Comparison of ENCODE assay signal across 9 cellular contexts in the genomic region with DNA sequence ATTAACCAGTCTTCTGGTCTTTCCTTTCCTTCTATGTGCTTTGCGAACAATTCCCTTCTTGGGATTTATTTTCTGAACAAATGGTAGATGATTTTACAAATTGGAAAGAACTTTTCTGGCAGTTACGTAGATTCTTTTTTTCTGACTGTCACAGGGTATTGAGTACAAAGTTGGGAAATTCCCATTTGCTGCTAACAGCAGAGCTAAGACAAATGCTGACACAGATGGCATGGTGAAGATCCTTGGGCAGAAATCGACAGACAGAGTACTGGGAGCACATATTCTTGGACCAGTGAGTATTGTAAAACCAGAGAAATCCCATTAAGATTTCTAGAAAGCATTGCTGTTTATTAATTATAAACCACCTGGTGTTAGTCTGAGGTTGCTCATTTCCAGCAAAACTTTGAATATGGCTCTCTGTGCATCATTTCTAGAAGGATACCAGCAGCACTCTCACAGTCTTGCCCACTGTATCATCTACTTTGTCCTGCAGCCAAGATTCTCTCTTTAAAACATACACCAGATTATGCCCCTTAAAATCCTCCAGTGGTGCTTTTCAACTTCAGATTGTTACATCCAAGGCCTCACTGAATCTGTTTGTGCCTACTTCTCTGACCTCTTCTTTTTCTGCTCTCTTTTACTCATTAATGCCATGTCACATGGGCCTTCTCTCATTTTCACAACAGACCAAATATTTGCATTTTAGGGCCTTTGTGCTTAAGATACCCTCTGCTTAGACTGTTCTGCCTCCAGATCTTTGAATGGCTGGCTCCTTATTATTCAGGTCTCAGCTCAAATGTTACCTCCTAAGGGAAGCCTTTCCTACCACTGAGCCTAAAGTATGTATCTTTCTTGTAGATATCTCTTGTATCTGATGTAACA. TPM values are rescaled to one million over a fixed set of nuclear protein-coding genes. Genes with fewer than 3 reads are reported as not detected.
DNase-seq lines count a peak whose midpoint lies in the region; ATAC-seq lines count a peak whose summit lies in the region.
"Had no signal": no experiment of that assay in that cellular context is flagged by ENCODE, and none has a peak within 500 bp of the region (broad histone marks: within the 10 kb centered on the region; RNA-seq: fewer than 3 reads in every experiment).

No MANE protein-coding gene starts in this region.

- H3K36me3 Mint-ChIP-seq in T-helper 17 cell (ENCODE audit: low read depth) = peaks cover 10% of the 10 kb centered on the region

- DNase-seq in T-helper 17 cell (no peak), kidney glomerular epithelial cell (lab: John Stamatoyannopoulos, UW) (no peak), cerebellar nuclear complex (lab: John Stamatoyannopoulos, UW) (no peak), HUDEP-2 (lab: John Stamatoyannopoulos, UW; ENCODE audit: unreplicated experiment in 76 of 76) (no peak), NCI-H1436 (lab: John Stamatoyannopoulos, UW) (no peak)

- H3K4me1 Mint-ChIP-seq in T-helper 17 cell = peaks cover 20% of the 10 kb centered on the region

- no peaks in the 10 kb centered on the region for H3K9me3 ChIP-seq in T-helper 17 cell (ENCODE audit: control insufficient read depth, low read length, poor library complexity, severe bottlenecking)
- H3K9me3 ChIP-seq: suprapubic skin had no signal

- ATAC-seq in GM18498 (IDR thresholded peaks at IDR 0.05; ENCODE audit: unreplicated experiment) (peak; percentile 86), GM19438 (IDR thresholded peaks at IDR 0.05; ENCODE audit: low read depth, unreplicated experiment) (peak; percentile 75), HG02973 (IDR thresholded peaks at IDR 0.05; ENCODE audit: unreplicated experiment) (peak; percentile 80), T-helper 17 cell (no peak)

- H3K4me3 Mint-ChIP-seq in T-helper 17 cell = no peak overlapping the region

- H3K27ac Mint-ChIP-seq in T-helper 17 cell = peak overlapping the region; percentile 83

- no peaks in the 10 kb centered on the region for H3K27me3 Mint-ChIP-seq in T-helper 17 cell

RNA-seq across cellular contexts. Expression of a gene that starts 27.0 kb away (rescaled TPM):
- 10 to 100 TPM; 49.4 to 64.5 TPM for total RNA-seq in T-helper 17 cell
